In the genomic region with DNA sequence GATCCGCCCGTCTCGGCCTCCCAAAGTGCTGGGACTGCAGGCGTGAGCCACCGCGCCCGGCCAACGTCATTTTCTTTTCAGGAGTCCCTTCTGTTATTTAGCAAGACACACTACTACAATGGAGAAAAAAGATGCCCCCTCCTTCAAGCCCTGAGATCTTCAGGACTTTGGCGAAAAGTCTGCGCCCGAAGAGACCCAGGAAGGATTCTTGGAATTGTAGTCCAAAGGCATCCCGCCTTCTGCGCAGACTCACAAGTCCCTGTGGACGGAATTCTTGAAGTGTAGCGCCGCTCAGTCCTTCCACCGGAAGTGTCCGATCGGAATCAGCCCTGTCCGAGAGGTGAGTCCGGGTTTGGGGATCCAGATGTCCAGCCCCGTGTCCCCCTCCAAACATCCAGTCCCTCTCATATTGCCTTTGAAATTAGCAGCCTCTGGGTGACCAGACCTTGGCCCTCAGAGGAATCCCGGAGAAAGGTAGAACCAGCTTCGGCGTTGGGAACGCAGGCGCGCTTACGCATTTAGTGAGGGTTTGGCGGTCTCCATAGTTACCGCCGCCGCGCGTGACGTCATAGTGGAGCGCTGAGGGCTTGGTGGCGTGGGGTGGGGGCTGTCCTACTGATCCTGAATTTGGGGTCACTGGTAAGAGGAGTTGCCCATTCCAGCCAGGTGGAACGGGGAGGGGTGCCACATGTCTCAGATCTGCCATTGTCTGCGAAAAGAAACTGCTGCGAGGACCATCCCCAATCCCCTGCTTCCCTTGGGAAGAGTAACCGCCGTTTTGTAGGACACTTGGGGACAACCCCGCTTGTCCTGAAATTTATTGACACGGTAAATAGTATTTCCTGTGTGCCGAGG, we compare ENCODE assay signal across 8 cellular contexts. TPM values are rescaled to one million over a fixed set of nuclear protein-coding genes. Genes with fewer than 3 reads are reported as not detected.
DNase-seq lines count a peak whose midpoint lies in the region; ATAC-seq and TF ChIP-seq lines count a peak whose summit lies in the region.

No MANE protein-coding gene starts in this region.

- 0 to 1% (median 1%) methylated on average over 38 to 46 of the region's 46 CpGs for WGBS in spleen, 5 donors

- peak; percentile 92 for DNase-seq in AG09309 (ENCODE audit: low read depth)
- peak; percentile 94 for DNase-seq in NCI-H345 (lab: John Stamatoyannopoulos, UW)
- peak; percentile 97 for DNase-seq in cerebellar cortex (ENCODE audit: low spot score)
- peak; percentile 98 for DNase-seq in iris pigment epithelial cell (ENCODE audit: low read depth)
- peak; percentile 95 for DNase-seq in spleen

- peak; percentile 9 for TF ChIP-seq CTCF in AG09309 (IDR thresholded peaks at IDR 0.05; ENCODE audit: control insufficient read depth, insufficient read depth, low read depth, low read length, missing control alignments)
- peak in 1 of 11 experiments; percentile 11 for TF ChIP-seq CTCF in spleen (IDR thresholded peaks at IDR 0.05 in 8 of 11, conservative IDR thresholded peaks at IDR 0.05 in 3 of 11)

- ATAC-seq in GM19035 (IDR thresholded peaks at IDR 0.05; ENCODE audit: unreplicated experiment): peak; percentile 82
- peak; percentile 66 for ATAC-seq in HG03342 (IDR thresholded peaks at IDR 0.05; ENCODE audit: unreplicated experiment)
- ATAC-seq in activated CD4-positive, CD25-positive, alpha-beta regulatory T cell treated with anti-CD3 and anti-CD28 coated beads, Interleukin-2, amount 50 U/mL, for 24 hours: peak; percentile 75 to 76

- H3K36me3 ChIP-seq in spleen: peaks cover 0 to 10% (median 6%) of the 10 kb centered on the region in 6 donors

- peak overlapping the region; percentile 77 to 95 (median 85) for H3K27ac ChIP-seq in spleen

- peaks cover 2 to 24% (median 17%) of the 10 kb centered on the region in 6 donors for H3K4me1 ChIP-seq in spleen

- H3K4me3 ChIP-seq in AG09309 (ENCODE audit: control insufficient read depth, low read depth, low read length): peak overlapping the region; percentile 68
- H3K4me3 ChIP-seq in spleen: peak overlapping the region; percentile 68 to 94 (median 77)

- H3K9me3 ChIP-seq in spleen: no peaks in the 10 kb centered on the region

- intact Hi-C loops in spleen (cut with DNase I; ENCODE audit: low total_unique reads): no loop called here

- no peaks in the 10 kb centered on the region for H3K27me3 ChIP-seq in spleen (replicated peaks in 1 of 7)

- no peak for TF ChIP-seq POLR2A in spleen (IDR thresholded peaks at IDR 0.05)

RNA-seq across cellular contexts. Expression of a gene that starts 0.5 kb away (rescaled TPM):
- 1 to 10 TPM in 4 of 7 donors, under 1 TPM in 3; 0.60 to 2.0 (median 1.0) TPM for total RNA-seq in spleen
- 1 to 10 TPM in 2 of 3 donors, under 1 TPM in 1; 0.77 to 1.9 (median 1.3) TPM for polyA plus RNA-seq in spleen

RNA-seq across cellular contexts. Expression of a gene that starts 43.6 kb away (rescaled TPM):
- 10 to 100 TPM in 2 of 7 donors, 1 to 10 TPM in 5; 6.2 to 11.7 (median 8.4) TPM for total RNA-seq in spleen
- polyA plus RNA-seq in spleen: 10 to 100 TPM in 1 of 3 donors, 1 to 10 TPM in 2; 8.6 to 11.1 (median 8.8) TPM

Comparison
In these comparisons a context has a peak if more than half of its experiments do, and no peak if none do; other contexts are left out.
1. Peak in every context shown above with its lines: DNase-seq, ATAC-seq, H3K4me3 ChIP-seq and H3K27ac ChIP-seq.